Comparison of ENCODE assay signal across 19 cellular contexts in genomic region chr6:47650553-47651432, GRCh38. TPM values are rescaled to one million over a fixed set of nuclear protein-coding genes. Genes with fewer than 3 reads are reported as not detected.
DNase-seq lines count a peak whose midpoint lies in the region; ATAC-seq and TF ChIP-seq lines count a peak whose summit lies in the region.
"Had no signal": no experiment of that assay in that cellular context is flagged by ENCODE, and none has a peak within 500 bp of the region (broad histone marks: within the 10 kb centered on the region; RNA-seq: fewer than 3 reads in every experiment).

No MANE protein-coding gene starts in this region.

- no peak for TF ChIP-seq CTCF in GM23338 (conservative IDR thresholded peaks at IDR 0.05; ENCODE audit: low read depth in 2 of 2)
- TF ChIP-seq CTCF in left ventricle myocardium inferior (IDR thresholded peaks at IDR 0.05; ENCODE audit: borderline replicate concordance), result no peak
- no peak for TF ChIP-seq CTCF in left lung (IDR thresholded peaks at IDR 0.05)

- peaks cover 16% of the 10 kb centered on the region; the same call in 1 of the 2 replicates for H3K9me2 ChIP-seq in GM23338 (ENCODE audit: insufficient read depth)

- H3K27ac ChIP-seq in GM23338 (ENCODE audit: low read depth) (no peak overlapping the region), left ventricle myocardium inferior (replicated peaks) (peak overlapping the region; percentile 47), left lung (no peak overlapping the region)
- H3K27ac ChIP-seq: brain microvascular endothelial cell, ovary, WERI-Rb-1 had no signal

- no peak overlapping the region for H3K27ac Mint-ChIP-seq in GM23338
- H3K27ac Mint-ChIP-seq: activated CD8-positive, alpha-beta memory T cell treated with anti-CD3 and anti-CD28 coated beads, Interleukin-2, amount 10 ng/mL, durations not matched to agents 7 days and 5 days; activated naive CD4-positive, alpha-beta T cell treated with anti-CD3 and anti-CD28 coated beads for 36 hours had no signal

- ATAC-seq in GM18498 (IDR thresholded peaks at IDR 0.05; ENCODE audit: unreplicated experiment) (peak; percentile 58), GM23338 (no peak), HG02623 (IDR thresholded peaks at IDR 0.05; ENCODE audit: unreplicated experiment) (no peak), left lung (no peak)
- ATAC-seq: activated CD8-positive, alpha-beta memory T cell treated with anti-CD3 and anti-CD28 coated beads, Interleukin-2, amount 10 ng/mL, durations not matched to agents 7 days and 5 days had no signal

- no peaks in the 10 kb centered on the region for H3K4me1 Mint-ChIP-seq in GM23338

- no peaks in the 10 kb centered on the region for H3K36me3 Mint-ChIP-seq in GM23338 (ENCODE audit: low read depth)
- H3K36me3 Mint-ChIP-seq: activated CD8-positive, alpha-beta memory T cell treated with anti-CD3 and anti-CD28 coated beads, Interleukin-2, amount 10 ng/mL, durations not matched to agents 7 days and 5 days had no signal

- H3K9me3 ChIP-seq in left ventricle myocardium inferior (replicated peaks) (no peaks in the 10 kb centered on the region), left lung (no peaks in the 10 kb centered on the region)
- H3K9me3 ChIP-seq: ovary had no signal

- intact Hi-C loops in left ventricle myocardium inferior (cut with micrococcal nuclease) (no loop called here), left lung (cut with DNase I) (no loop called here)

- no peak for DNase-seq in GM23338 (ENCODE audit: low spot score)
- DNase-seq in OCI-M1 (lab: John Stamatoyannopoulos, UW), result peak; percentile 32
- DNase-seq in left ventricle myocardium inferior, result no peak
- no peak for DNase-seq in effector CD4-positive, alpha-beta T cell
- no peak for DNase-seq in left lung
- no peak for DNase-seq in cerebellar nuclear complex (lab: John Stamatoyannopoulos, UW)
- DNase-seq: activated CD8-positive, alpha-beta memory T cell treated with anti-CD3 and anti-CD28 coated beads, Interleukin-2, amount 10 ng/mL, durations not matched to agents 7 days and 5 days; activated naive CD4-positive, alpha-beta T cell treated with anti-CD3 and anti-CD28 coated beads for 36 hours; AML-193; MM.1S; NCI-H2171 treated with DMSO at 0.1 percent for 48 hours; NK-92 treated with Interleukin-12 subunit alpha and Interleukin-12 subunit beta, amount 100 ng/mL, for 24 hours; ovary; WERI-Rb-1 had no signal

- no peaks in the 10 kb centered on the region for H3K79me2 ChIP-seq in GM23338 (replicated peaks; ENCODE audit: insufficient read depth)

- peak overlapping the region; percentile 57 for H2AFZ ChIP-seq in GM23338

- H3K4me3 Mint-ChIP-seq in GM23338, result no peak overlapping the region
- H3K4me3 Mint-ChIP-seq: activated CD8-positive, alpha-beta memory T cell treated with anti-CD3 and anti-CD28 coated beads, Interleukin-2, amount 10 ng/mL, durations not matched to agents 7 days and 5 days; activated naive CD4-positive, alpha-beta T cell treated with anti-CD3 and anti-CD28 coated beads for 36 hours had no signal

- no peaks in the 10 kb centered on the region for H3K27me3 Mint-ChIP-seq in GM23338 (ENCODE audit: insufficient read depth, low read depth, poor library complexity)
- H3K27me3 Mint-ChIP-seq: activated CD8-positive, alpha-beta memory T cell treated with anti-CD3 and anti-CD28 coated beads, Interleukin-2, amount 10 ng/mL, durations not matched to agents 7 days and 5 days had no signal

- H3K4me3 ChIP-seq in GM23338 (no peak overlapping the region), left ventricle myocardium inferior (no peak overlapping the region), left lung (no peak overlapping the region)
- H3K4me3 ChIP-seq: ovary had no signal

- H3K27me3 ChIP-seq in GM23338 (ENCODE audit: insufficient read depth) (no peaks in the 10 kb centered on the region), left ventricle myocardium inferior (ENCODE audit: low read depth) (no peaks in the 10 kb centered on the region), left lung (no peaks in the 10 kb centered on the region)
- H3K27me3 ChIP-seq: brain microvascular endothelial cell, ovary had no signal

- no peaks in the 10 kb centered on the region for H4K20me1 ChIP-seq in GM23338 (replicated peaks; ENCODE audit: insufficient read depth)

- H3K4me1 ChIP-seq in GM23338 (ENCODE audit: insufficient read depth) (peaks cover 8% of the 10 kb centered on the region), left ventricle myocardium inferior (peaks cover 21% of the 10 kb centered on the region), left lung (no peaks in the 10 kb centered on the region)

- H3K4me2 ChIP-seq in GM23338, result 0 out of 2 replicates have a peak overlapping the region, but pooled peaks have one; percentile 7

- H3K36me3 ChIP-seq in GM23338 (ENCODE audit: insufficient read depth) (no peaks in the 10 kb centered on the region), left ventricle myocardium inferior (no peaks in the 10 kb centered on the region), left lung (no peaks in the 10 kb centered on the region)
- H3K36me3 ChIP-seq: brain microvascular endothelial cell, ovary, WERI-Rb-1 had no signal

- no peaks in the 10 kb centered on the region; the same call in 2 of the 3 replicates for H3K9me3 Mint-ChIP-seq in GM23338
- H3K9me3 Mint-ChIP-seq: activated naive CD4-positive, alpha-beta T cell treated with anti-CD3 and anti-CD28 coated beads for 36 hours had no signal

- H3F3A ChIP-seq in GM23338 (replicated peaks; ENCODE audit: low read depth), result no peaks in the 10 kb centered on the region

TF ChIP-seq in GM23338, 12 proteins besides CTCF, POLR2A, EP300 and RAD21 (continues in another document):
- TF ChIP-seq NANOG (IDR thresholded peaks at IDR 0.05; ENCODE audit: borderline replicate concordance) (no peak), ZNF331 (CRISPR knock-in tag; IDR thresholded peaks at IDR 0.05; ENCODE audit: low read depth) (no peak), REST (IDR thresholded peaks at IDR 0.05; ENCODE audit: unreplicated experiment) (no peak), ZNF114 (CRISPR knock-in tag; IDR thresholded peaks at IDR 0.05) (no peak), CREB1 (CRISPR knock-in tag; IDR thresholded peaks at IDR 0.05; ENCODE audit: low read depth) (no peak), EZH2 (IDR thresholded peaks at IDR 0.05; ENCODE audit: low read depth, unreplicated experiment) (no peak), JUNB (IDR thresholded peaks at IDR 0.05; ENCODE audit: unreplicated experiment) (no peak), POLR2AphosphoS5 (IDR thresholded peaks at IDR 0.05; ENCODE audit: low read depth) (no peak), EZH2phosphoT487 (IDR thresholded peaks at IDR 0.05; ENCODE audit: unreplicated experiment) (no peak)

RNA-seq across cellular contexts. Expression of gene ADGRF4, which starts 47.6 kb away (rescaled TPM):
- not detected in 2 replicates for total RNA-seq in GM23338 (2014; rRNA removed; shearing (Covaris generic))
- not detected in 2 replicates for polyA plus RNA-seq in GM23338 (2016; fragmentation: Nextera tagmentation; extraction: Ambion mirVana)
- not detected for total RNA-seq in left ventricle myocardium inferior
- under 1 TPM; 0.08 to 0.55 TPM for total RNA-seq in left lung
- total RNA-seq: activated CD8-positive, alpha-beta memory T cell treated with anti-CD3 and anti-CD28 coated beads, Interleukin-2, amount 10 ng/mL, durations not matched to agents 7 days and 5 days; activated naive CD4-positive, alpha-beta T cell treated with anti-CD3 and anti-CD28 coated beads for 36 hours; mononuclear cell; temporal lobe had no signal
